In the genomic region with DNA sequence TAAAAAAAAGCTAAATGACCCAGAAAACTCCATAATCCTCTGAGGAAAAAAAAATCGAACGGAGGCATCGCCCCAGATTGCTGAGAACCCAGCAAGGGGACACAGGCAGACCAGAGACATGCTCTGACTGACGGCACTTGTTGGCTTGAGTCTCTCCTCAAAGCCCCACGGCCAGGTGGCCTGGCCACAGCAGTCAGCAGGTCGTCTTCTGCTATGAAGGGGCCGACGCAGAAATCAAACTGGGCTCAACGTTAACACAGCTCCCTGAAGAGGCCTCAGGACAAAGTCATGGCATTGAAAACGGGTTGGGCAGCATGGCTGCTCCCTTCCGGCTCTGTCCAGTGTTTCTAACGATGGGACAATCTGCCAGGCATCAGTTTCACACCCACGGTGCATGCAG, we compare ENCODE assay signal across 1 cellular context.
TF ChIP-seq lines count a peak whose summit lies in the region.

No MANE protein-coding gene starts in this region.

TF ChIP-seq in GM23338, 12 proteins besides CTCF, POLR2A, EP300 and RAD21 (continued from another document):
- TF ChIP-seq ZNF462 (CRISPR knock-in tag; IDR thresholded peaks at IDR 0.05) (no peak), ZNF331 (CRISPR knock-in tag; IDR thresholded peaks at IDR 0.05; ENCODE audit: low read depth) (no peak), CREB1 (CRISPR knock-in tag; IDR thresholded peaks at IDR 0.05; ENCODE audit: low read depth) (no peak), POLR2AphosphoS5 (IDR thresholded peaks at IDR 0.05; ENCODE audit: low read depth) (no peak), STAT1 (IDR thresholded peaks at IDR 0.05; ENCODE audit: unreplicated experiment) (no peak), ZNF114 (CRISPR knock-in tag; IDR thresholded peaks at IDR 0.05) (no peak), EZH2 (IDR thresholded peaks at IDR 0.05; ENCODE audit: low read depth, unreplicated experiment) (no peak)
- TF ChIP-seq, protein P1, sequence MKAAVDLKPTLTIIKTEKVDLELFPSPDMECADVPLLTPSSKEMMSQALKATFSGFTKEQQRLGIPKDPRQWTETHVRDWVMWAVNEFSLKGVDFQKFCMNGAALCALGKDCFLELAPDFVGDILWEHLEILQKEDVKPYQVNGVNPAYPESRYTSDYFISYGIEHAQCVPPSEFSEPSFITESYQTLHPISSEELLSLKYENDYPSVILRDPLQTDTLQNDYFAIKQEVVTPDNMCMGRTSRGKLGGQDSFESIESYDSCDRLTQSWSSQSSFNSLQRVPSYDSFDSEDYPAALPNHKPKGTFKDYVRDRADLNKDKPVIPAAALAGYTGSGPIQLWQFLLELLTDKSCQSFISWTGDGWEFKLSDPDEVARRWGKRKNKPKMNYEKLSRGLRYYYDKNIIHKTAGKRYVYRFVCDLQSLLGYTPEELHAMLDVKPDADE (IDR thresholded peaks at IDR 0.05), result no peak
